ENCODE assay signal across 26 cellular contexts in genomic region chr18:41373612-41374011, GRCh38.
"Had no signal": no experiment of that assay in that cellular context is flagged by ENCODE, and none has a peak within 500 bp of the region (broad histone marks: within the 10 kb centered on the region; RNA-seq: fewer than 3 reads in every experiment).

No MANE protein-coding gene starts in this region.

- H3K27me3 Mint-ChIP-seq: naive B cell; progenitor cell of endocrine pancreas; stimulated activated memory B cell treated with anti-CD40 and anti-IgM and Interleukin-4, amounts not matched to agents 10 μg/mL and 1 μg/mL and 100 μg/mL, for 72 hours; stimulated activated naive CD8-positive, alpha-beta T cell treated with anti-CD3 and anti-CD28 coated beads, Interleukin-15, amount 100 ng/mL, for 72 hours; type B pancreatic cell had no signal

- H3K4me1 Mint-ChIP-seq: immature natural killer cell; naive B cell; natural killer cell; stimulated activated memory B cell treated with anti-CD40 and anti-IgM and Interleukin-4, amounts not matched to agents 10 μg/mL and 1 μg/mL and 100 μg/mL, for 72 hours; stimulated activated naive CD8-positive, alpha-beta T cell treated with anti-CD3 and anti-CD28 coated beads, Interleukin-15, amount 100 ng/mL, for 72 hours had no signal

- H3K27ac Mint-ChIP-seq: immature natural killer cell; mesothelial cell of epicardium; natural killer cell; nephron progenitor cell; progenitor cell of endocrine pancreas; stimulated activated memory B cell treated with anti-CD40 and anti-IgM and Interleukin-4, amounts not matched to agents 10 μg/mL and 1 μg/mL and 100 μg/mL, for 72 hours; stimulated activated naive CD8-positive, alpha-beta T cell treated with anti-CD3 and anti-CD28 coated beads, Interleukin-15, amount 100 ng/mL, for 72 hours; type B pancreatic cell had no signal

- H3K4me2 ChIP-seq: hepatocyte, smooth muscle cell had no signal

- H3K79me2 ChIP-seq: hepatocyte had no signal

- ATAC-seq: natural killer cell; right lobe of liver; stimulated activated memory B cell treated with anti-CD40 and anti-IgM and Interleukin-4, amounts not matched to agents 10 μg/mL and 1 μg/mL and 100 μg/mL, for 72 hours; stimulated activated naive CD8-positive, alpha-beta T cell treated with anti-CD3 and anti-CD28 coated beads, Interleukin-15, amount 100 ng/mL, for 72 hours had no signal

- H3K36me3 Mint-ChIP-seq: immature natural killer cell; mesothelial cell of epicardium; naive B cell; natural killer cell; stimulated activated memory B cell treated with anti-CD40 and anti-IgM and Interleukin-4, amounts not matched to agents 10 μg/mL and 1 μg/mL and 100 μg/mL, for 72 hours had no signal

- H2AFZ ChIP-seq: hepatocyte had no signal

- H3K4me1 ChIP-seq: left ventricle myocardium inferior, right atrium auricular region, right lobe of liver, tibial nerve, vagina had no signal

- H3K27ac ChIP-seq: hepatocyte, left ventricle myocardium inferior, ovary, right atrium auricular region, right lobe of liver, tibial nerve, vagina had no signal

- H3K4me3 Mint-ChIP-seq: immature natural killer cell; mesothelial cell of epicardium; naive B cell; natural killer cell; nephron progenitor cell; stimulated activated memory B cell treated with anti-CD40 and anti-IgM and Interleukin-4, amounts not matched to agents 10 μg/mL and 1 μg/mL and 100 μg/mL, for 72 hours; stimulated activated naive CD8-positive, alpha-beta T cell treated with anti-CD3 and anti-CD28 coated beads, Interleukin-15, amount 100 ng/mL, for 72 hours; type B pancreatic cell had no signal

- H3K27me3 ChIP-seq: hepatocyte, ovary, right atrium auricular region, right lobe of liver, tibial nerve, vagina had no signal

- H3K36me3 ChIP-seq: left ventricle myocardium inferior, ovary, right atrium auricular region, right lobe of liver, tibial nerve, vagina had no signal

- DNase-seq: immature natural killer cell; kidney; left ventricle myocardium inferior; mesendoderm; naive B cell; natural killer cell; nephron progenitor cell; ovary; right lobe of liver; stimulated activated CD4-positive, alpha-beta T cell treated with anti-CD3 and anti-CD28 coated beads, Interleukin-1b, Interleukin-23, amount 100 ng/mL, for 48 hours; stimulated activated CD4-positive, alpha-beta T cell treated with anti-CD3 and anti-CD28 coated beads, Interleukin-2, amount 100 ng/mL, for 48 hours; stimulated activated CD4-positive, alpha-beta T cell treated with anti-CD3 and anti-CD28 coated beads, Interleukin-4, amount 100 ng/mL, for 4 hours; stimulated activated CD8-positive, alpha-beta memory T cell treated with anti-CD3 and anti-CD28 coated beads, Interleukin-4, amount 100 ng/mL, for 48 hours; stimulated activated naive CD4-positive, alpha-beta T cell treated with Interleukin-2 at 50 U/mL for 16 hours; stimulated activated naive CD8-positive, alpha-beta T cell treated with anti-CD3 and anti-CD28 coated beads, Interleukin-15, amount 100 ng/mL, for 72 hours; substantia nigra had no signal

- H3K4me3 ChIP-seq: hepatocyte, left ventricle myocardium inferior, lung, ovary, right atrium auricular region, right lobe of liver, smooth muscle cell, tibial nerve, vagina had no signal

- H3K9me3 Mint-ChIP-seq: mesothelial cell of epicardium, nephron progenitor cell, type B pancreatic cell had no signal

- H3K9me3 ChIP-seq: left ventricle myocardium inferior, ovary, right atrium auricular region, right lobe of liver, tibial nerve, vagina had no signal
